Comparison of ENCODE assay signal across 8 cellular contexts in genomic region chr14:94129758-94130414, GRCh38. TPM values are rescaled to one million over a fixed set of nuclear protein-coding genes. Genes with fewer than 3 reads are reported as not detected.
DNase-seq lines count a peak whose midpoint lies in the region; ATAC-seq and TF ChIP-seq lines count a peak whose summit lies in the region.

No MANE protein-coding gene starts in this region.

- intact Hi-C loops in dorsolateral prefrontal cortex (cut with DNase I) = loop anchor here (2.0 to 5.0 kb wide), 4 partner anchors 42 to 357 kb away; partner anchors contain the start of genes DDX24 (in 2 of the 2), IFI27L1 (in 2 of the 2) and PPP4R4 (in 1 of the 2)
- intact Hi-C loops in left colon (cut with DNase I, micrococcal nuclease) = loop anchor here in 1 of 2 donors (10.0 kb wide), 1 partner anchor 75 kb away; no protein-coding TSS in a partner anchor

- H3K27ac ChIP-seq in dorsolateral prefrontal cortex = peak overlapping the region; percentile 50 to 94 (median 88)

- peak overlapping the region; percentile 39 to 82 (median 66) for H3K4me3 ChIP-seq in dorsolateral prefrontal cortex

- H3K27me3 ChIP-seq in dorsolateral prefrontal cortex = no peaks in the 10 kb centered on the region

- H3K4me3 Mint-ChIP-seq in T-cell = peak overlapping the region; percentile 86 to 88 (median 88)

- peak in 3 of 4 experiments; percentile 18 to 54 (median 28) for ATAC-seq in T-cell (replicated peaks in 1 of 4)
- peak; percentile 29 for ATAC-seq in left colon
- no peak for ATAC-seq in GM18519 (IDR thresholded peaks at IDR 0.05; ENCODE audit: low FRiP score, unreplicated experiment)

- H3K9me3 Mint-ChIP-seq in T-cell = peaks cover 0 to under 1% (median 0%) of the 10 kb centered on the region in 3 donors

- TF ChIP-seq CTCF in dorsolateral prefrontal cortex (IDR thresholded peaks at IDR 0.05 in 54 of 56, conservative IDR thresholded peaks at IDR 0.05 in 2 of 56; ENCODE audit: low read depth in 1 of 56, partially characterized antibody in 56 of 56) = peak in 8 of 56 donors; percentile 0 to 21 (median 4)

- no peaks in the 10 kb centered on the region for H3K36me3 Mint-ChIP-seq in T-cell

- in situ Hi-C loops in KBM-7 (cut with MboI; ENCODE audit: low pct_unique_long_range_greater_than_20kb, low sequenced_read_pairs) = no loop called here

- POLR2A ChIA-PET in T-cell (lab: Charles Lee) = interaction anchor here (0.7 to 1.3 kb wide), 2 partner anchors 16 to 49 kb away, joined by 3 read pairs; partner anchors contain the start of genes DDX24 (in 1 of the 2) and IFI27L1 (in 1 of the 2)

- peaks cover 3 to 4% of the 10 kb centered on the region in 2 donors for H3K27me3 Mint-ChIP-seq in T-cell

- peak overlapping the region; percentile 31 to 74 for H3K27ac Mint-ChIP-seq in T-cell

- CTCF ChIA-PET in T-cell (lab: Charles Lee) = interaction anchor here (0.6 to 4.6 kb wide), 14 partner anchors 11 to 1447 kb away, joined by 3 to 53 read pairs (median 5); partner anchors contain the start of genes DDX24 (in 1 of the 2) and IFI27L1 (in 1 of the 2)

- DNase-seq in DMS79 (lab: John Stamatoyannopoulos, UW) = peak; percentile 46
- DNase-seq in KBM-7 = peak; percentile 46
- peak in 2 of 34 experiments; percentile 13 to 23 for DNase-seq in T-cell
- peak in 2 of 10 donors; percentile 22 to 51 for DNase-seq in dorsolateral prefrontal cortex
- DNase-seq in left colon = peak in 1 of 2 donors; percentile 41
- peak in 4 of 6 experiments; percentile 10 to 35 (median 21) for DNase-seq in stimulated activated naive CD4-positive, alpha-beta T cell (lab: John Stamatoyannopoulos, UW)
- no peak for DNase-seq in iPS-NIHi7 (ENCODE audit: extremely low spot score)

- H3K4me1 Mint-ChIP-seq in T-cell = peaks cover 15 to 23% (median 19%) of the 10 kb centered on the region in 3 donors

RNA-seq across cellular contexts. Expression of gene IFI27L2, which starts 0.5 kb away (rescaled TPM):
- total RNA-seq in T-cell = 10 to 100 TPM; 18.2 to 37.4 (median 27.7) TPM
- 100 to 1,000 TPM in 1 of 120 experiments, 10 to 100 TPM in 119; 39.5 to 131 (median 61.8) TPM for total RNA-seq in dorsolateral prefrontal cortex
- total RNA-seq in left colon = 10 to 100 TPM; 32.3 to 39.3 TPM

RNA-seq across cellular contexts. Expression of gene IFI27, which starts 19.4 kb away (rescaled TPM):
- total RNA-seq in T-cell = 1 to 10 TPM; 1.6 to 6.1 (median 1.8) TPM
- total RNA-seq in dorsolateral prefrontal cortex = 100 to 1,000 TPM in 12 of 120 experiments, 10 to 100 TPM in 108; 23.6 to 180 (median 60.5) TPM
- 1,000 to 10,000 TPM in 1 of 2 donors, 100 to 1,000 TPM in 1; 498 to 1,280 TPM for total RNA-seq in left colon

RNA-seq across cellular contexts. Expression of gene PPP4R4, which starts 44.2 kb away (rescaled TPM):
- total RNA-seq in T-cell = 1 to 10 TPM in 3 of 5 donors, under 1 TPM in 2; 0.41 to 2.5 (median 1.3) TPM
- total RNA-seq in dorsolateral prefrontal cortex = 10 to 100 TPM in 119 of 120 experiments, 1 to 10 TPM in 1; 9.9 to 65.6 (median 28.7) TPM
- under 1 TPM in 1 of 2 donors, not detected in 1; 0.28 TPM for total RNA-seq in left colon

RNA-seq across cellular contexts. Expression of gene IFI27L1, which starts 48.8 kb away (rescaled TPM):
- total RNA-seq in T-cell (10 to 100 TPM in 3 of 5 donors, 1 to 10 TPM in 2; 7.1 to 10.4 (median 10.0) TPM), dorsolateral prefrontal cortex (10 to 100 TPM; 13.3 to 47.8 (median 25.5) TPM), left colon (10 to 100 TPM; 33.9 to 40.5 TPM)

RNA-seq across cellular contexts. Expression of gene DDX24, which starts 48.9 kb away (rescaled TPM):
- 100 to 1,000 TPM; 258 to 448 (median 265) TPM for total RNA-seq in T-cell
- total RNA-seq in dorsolateral prefrontal cortex = 100 to 1,000 TPM; 170 to 541 (median 413) TPM
- total RNA-seq in left colon = 100 to 1,000 TPM; 102 to 106 TPM
